ENCODE assay signal across 15 cellular contexts in genomic region chr6:13415276-13415675, GRCh38.
DNase-seq lines count a peak whose midpoint lies in the region; ATAC-seq and TF ChIP-seq lines count a peak whose summit lies in the region.
"Had no signal": no experiment of that assay in that cellular context is flagged by ENCODE, and none has a peak within 500 bp of the region (broad histone marks: within the 10 kb centered on the region; RNA-seq: fewer than 3 reads in every experiment).

No MANE protein-coding gene starts in this region.

- H3K27me3 ChIP-seq in esophagus squamous epithelium (no peaks in the 10 kb centered on the region), gastrocnemius medialis (no peaks in the 10 kb centered on the region)
- H3K27me3 ChIP-seq: BE2C, MG63 had no signal

- in situ Hi-C loops in gastrocnemius medialis (cut with MboI; ENCODE audit: low sequenced_read_pairs in 4 of 4) = loop anchor here in 1 of 4 donors (25.0 kb wide), 1 partner anchor 122 kb away; no protein-coding TSS in a partner anchor

- intact Hi-C loops in esophagus squamous epithelium (cut with DNase I) = no loop called here
- intact Hi-C loops in gastrocnemius medialis (cut with DNase I; ENCODE audit: low total_unique reads) = loop anchor here (2.0 kb wide), 1 partner anchor 110 kb away; no protein-coding TSS in a partner anchor

- ATAC-seq in gastrocnemius medialis = no peak
- ATAC-seq in HG02840 (IDR thresholded peaks at IDR 0.05; ENCODE audit: low FRiP score, unreplicated experiment) = no peak
- ATAC-seq: CD8-positive, alpha-beta T cell had no signal

- TF ChIP-seq CTCF in HEK293 (tag by site-specific recombination; IDR thresholded peaks at IDR 0.05) (no peak), esophagus squamous epithelium (IDR thresholded peaks at IDR 0.05) (no peak), gastrocnemius medialis (IDR thresholded peaks at IDR 0.05 in 4 of 5, conservative IDR thresholded peaks at IDR 0.05 in 1 of 5) (no peak)

- POLR2A ChIA-PET in HEK293 (lab: Yijun Ruan, JAX) = no interaction called here

- H3K9me3 ChIP-seq in HEK293 (ENCODE audit: control insufficient read depth, insufficient read depth, low read depth, low read length) = no peaks in the 10 kb centered on the region
- H3K9me3 ChIP-seq in esophagus squamous epithelium = no peaks in the 10 kb centered on the region
- no peaks in the 10 kb centered on the region for H3K9me3 ChIP-seq in gastrocnemius medialis
- H3K9me3 ChIP-seq: BE2C, MG63 had no signal

- no peak for TF ChIP-seq POLR2A in esophagus squamous epithelium (IDR thresholded peaks at IDR 0.05)
- TF ChIP-seq POLR2A in gastrocnemius medialis (IDR thresholded peaks at IDR 0.05) = no peak

- no peak overlapping the region for H3K27ac ChIP-seq in HEK293 (ENCODE audit: extremely low read depth, low read depth, low read length)
- H3K27ac ChIP-seq in esophagus squamous epithelium = peak overlapping the region; percentile 36 to 89 (median 74)
- H3K27ac ChIP-seq in gastrocnemius medialis = peak overlapping the region; percentile 15 to 78 (median 70)
- H3K27ac ChIP-seq: KMS-11 had no signal

- DNase-seq in CD1c-positive myeloid dendritic cell (ENCODE audit: extremely low spot score) = peak; percentile 63
- no peak for DNase-seq in esophagus squamous epithelium (lab: John Stamatoyannopoulos, UW)
- DNase-seq in gastrocnemius medialis = no peak
- DNase-seq in NCI-H2029 treated with DMSO at 0.1 percent for 48 hours (lab: John Stamatoyannopoulos, UW) = no peak
- no peak for DNase-seq in activated CD4-positive, CD25-positive, alpha-beta regulatory T cell (lab: John Stamatoyannopoulos, UW)
- DNase-seq: BE2C; CD8-positive, alpha-beta T cell; MG63; NCI-H1105 treated with DMSO at 0.1 percent for 48 hours; NCI-H187; NCI-H2171; NCI-H82 had no signal

- CTCF ChIA-PET in HEK293 (lab: Yijun Ruan, JAX) = no interaction called here

- H3K36me3 ChIP-seq in HEK293 (ENCODE audit: control insufficient read depth in 2 of 2, insufficient read depth in 1 of 2, low read length in 2 of 2) = no peaks in the 10 kb centered on the region
- H3K36me3 ChIP-seq in esophagus squamous epithelium = no peaks in the 10 kb centered on the region
- H3K36me3 ChIP-seq in gastrocnemius medialis = no peaks in the 10 kb centered on the region
- H3K36me3 ChIP-seq: BE2C, MG63 had no signal

- H3K4me1 ChIP-seq in HEK293 (ENCODE audit: control insufficient read depth, insufficient read depth, low read length) (no peaks in the 10 kb centered on the region), esophagus squamous epithelium (peaks cover 5 to 67% (median 24%) of the 10 kb centered on the region in 3 donors), gastrocnemius medialis (peaks cover 74 to 75% of the 10 kb centered on the region in 2 donors)

- H3K4me3 ChIP-seq in HEK293 (ENCODE audit: low read depth, low read length) = no peak overlapping the region
- no peak overlapping the region for H3K4me3 ChIP-seq in esophagus squamous epithelium
- H3K4me3 ChIP-seq in gastrocnemius medialis = no peak overlapping the region
- H3K4me3 ChIP-seq: MG63 had no signal

- WGBS in esophagus squamous epithelium, 2 donors = 67 to 77% methylated on average over 4 to 5 of the region's 5 CpGs

TF ChIP-seq in HEK293, 187 proteins besides CTCF, POLR2A, EP300 and RAD21:
- TF ChIP-seq RBAK (tag by site-specific recombination; IDR thresholded peaks at IDR 0.05) (no peak), ZNF394 (tag by site-specific recombination; IDR thresholded peaks at IDR 0.05; ENCODE audit: borderline replicate concordance) (no peak), ZNF518A (tag by site-specific recombination; conservative IDR thresholded peaks at IDR 0.05; ENCODE audit: low read depth) (no peak), SCRT1 (tag by site-specific recombination; IDR thresholded peaks at IDR 0.05; ENCODE audit: borderline replicate concordance) (no peak), EGR2 (tag by site-specific recombination; IDR thresholded peaks at IDR 0.05; ENCODE audit: low read depth) (peak; percentile 44), MYNN (tag by site-specific recombination; IDR thresholded peaks at IDR 0.05; ENCODE audit: borderline replicate concordance) (no peak), ZNF280C (tag by site-specific recombination; IDR thresholded peaks at IDR 0.05) (no peak), ZNF473 (tag by site-specific recombination; IDR thresholded peaks at IDR 0.05) (no peak), ZNF37A (tag by site-specific recombination; IDR thresholded peaks at IDR 0.05) (no peak), ZNF629 (tag by site-specific recombination; IDR thresholded peaks at IDR 0.05) (no peak), ZBTB48 (tag by site-specific recombination; IDR thresholded peaks at IDR 0.05) (no peak), ZFHX2 (tag by site-specific recombination; conservative IDR thresholded peaks at IDR 0.05) (peak; percentile 37; the same call in 1 of the 2 replicates), SALL2 (tag by site-specific recombination; IDR thresholded peaks at IDR 0.05; ENCODE audit: borderline replicate concordance) (no peak), ZNF701 (tag by site-specific recombination; IDR thresholded peaks at IDR 0.05) (no peak), GLIS2 (tag by site-specific recombination; IDR thresholded peaks at IDR 0.05) (no peak), TRIM28 (IDR thresholded peaks at IDR 0.05; ENCODE audit: borderline replicate concordance, low read length) (no peak)
